In genomic region chr11:128481135-128481534, GRCh38 we compare ENCODE assay signal across 10 cellular contexts.
DNase-seq lines count a peak whose midpoint lies in the region; ATAC-seq and TF ChIP-seq lines count a peak whose summit lies in the region.
"Had no signal": no experiment of that assay in that cellular context is flagged by ENCODE, and none has a peak within 500 bp of the region (broad histone marks: within the 10 kb centered on the region; RNA-seq: fewer than 3 reads in every experiment).

No MANE protein-coding gene starts in this region.

- no peaks in the 10 kb centered on the region for H3K9me3 ChIP-seq in PC-3 (ENCODE audit: low read length)

- peaks cover 76% of the 10 kb centered on the region for H3K36me3 ChIP-seq in ACC112 (ENCODE audit: insufficient read depth, low read length)
- H3K36me3 ChIP-seq in PC-3 (ENCODE audit: low read depth, low read length): peaks cover 88% of the 10 kb centered on the region

- POLR2A ChIA-PET in PC-3 (lab: Charles Lee; ENCODE audit: unreplicated experiment): no interaction called here

- TF ChIP-seq CTCF in dorsolateral prefrontal cortex (IDR thresholded peaks at IDR 0.05 in 54 of 56, conservative IDR thresholded peaks at IDR 0.05 in 2 of 56; ENCODE audit: low read depth in 1 of 56, partially characterized antibody in 56 of 56) (no peak), PC-3 (conservative IDR thresholded peaks at IDR 0.05; ENCODE audit: low read depth, low read length) (no peak)

- peaks cover 98% of the 10 kb centered on the region for H3K79me2 ChIP-seq in ACC112 (ENCODE audit: control insufficient read depth, insufficient read depth, low read length, unreplicated experiment)
- peaks cover 43% of the 10 kb centered on the region for H3K79me2 ChIP-seq in PC-3 (ENCODE audit: low read length)

- H3K4me1 ChIP-seq in ACC112 (ENCODE audit: control insufficient read depth, insufficient read depth, low read length, unreplicated experiment) (peaks cover 79% of the 10 kb centered on the region), PC-3 (ENCODE audit: insufficient read depth, low read length) (no peaks in the 10 kb centered on the region)

- H3K4me2 ChIP-seq in PC-3 (ENCODE audit: low read length): no peak overlapping the region

- H3K9ac ChIP-seq in PC-3 (ENCODE audit: low read length): no peak overlapping the region

- TF ChIP-seq EP300 in Ishikawa (IDR thresholded peaks at IDR 0.05; ENCODE audit: borderline replicate concordance): no peak

- no peaks in the 10 kb centered on the region for H3K9me2 ChIP-seq in PC-3 (replicated peaks; ENCODE audit: low read length)

- no peaks in the 10 kb centered on the region for H4K20me1 ChIP-seq in PC-3 (ENCODE audit: low read length)

- no peak for TF ChIP-seq RAD21 in Ishikawa (IDR thresholded peaks at IDR 0.05; ENCODE audit: low read depth)

- no peaks in the 10 kb centered on the region for H3F3A ChIP-seq in PC-3 (ENCODE audit: low read length, unreplicated experiment)

- H2AFZ ChIP-seq in ACC112 (ENCODE audit: low read length, unreplicated experiment) (no peak overlapping the region), PC-3 (ENCODE audit: low read length) (no peak overlapping the region)

- intact Hi-C loops in dorsolateral prefrontal cortex (cut with DNase I): loop anchor here in 1 of 2 donors (5.0 kb wide), 1 partner anchor 71 kb away; no protein-coding TSS in a partner anchor
- intact Hi-C loops in posterior vena cava (cut with DNase I): no loop called here
- intact Hi-C loops in PC-3 (cut with micrococcal nuclease): loop anchor here (5.0 kb wide), 1 partner anchor 36 kb away; no protein-coding TSS in a partner anchor

- peak overlapping the region; percentile 90 for H3K27ac ChIP-seq in ACC112 (ENCODE audit: low read depth, low read length)
- H3K27ac ChIP-seq in caudate nucleus (ENCODE audit: low read depth, low read length): peak overlapping the region; percentile 24
- H3K27ac ChIP-seq in dorsolateral prefrontal cortex: peak overlapping the region in 7 of 59 donors; percentile 2 to 66 (median 40)
- no peak overlapping the region for H3K27ac ChIP-seq in PC-3 (ENCODE audit: low read length)

- ATAC-seq in PC-3 (no peak), GM21515 (IDR thresholded peaks at IDR 0.05; ENCODE audit: unreplicated experiment) (no peak)

- H3K27me3 ChIP-seq in ACC112 (ENCODE audit: insufficient read depth, low read length): no peaks in the 10 kb centered on the region
- no peaks in the 10 kb centered on the region for H3K27me3 ChIP-seq in dorsolateral prefrontal cortex
- H3K27me3 ChIP-seq in PC-3 (ENCODE audit: low read length): no peaks in the 10 kb centered on the region

- CTCF ChIA-PET in PC-3 (lab: Charles Lee): no interaction called here

- H3K4me3 ChIP-seq in ACC112 (ENCODE audit: low read depth, low read length): no peak overlapping the region
- H3K4me3 ChIP-seq in dorsolateral prefrontal cortex: no peak overlapping the region
- H3K4me3 ChIP-seq in PC-3 (ENCODE audit: low read length): no peak overlapping the region

- no peak for DNase-seq in caudate nucleus (lab: John Stamatoyannopoulos, UW)
- peak; percentile 32 to 75 for DNase-seq in lung microvascular endothelial cell (ENCODE audit: low read depth in 2 of 2)
- no peak for DNase-seq in dorsolateral prefrontal cortex
- no peak for DNase-seq in posterior vena cava (ENCODE audit: low spot score)
- DNase-seq in PC-3: no peak
- DNase-seq: DMS79 treated with DMSO at 0.1 percent for 48 hours, NCI-H1048 had no signal

- BruUV-seq in PC-3 (replicated peaks; lab: Mats Ljungman, UMichigan): no TSS peak

TF ChIP-seq in Ishikawa, 13 proteins besides CTCF, POLR2A, EP300 and RAD21:
- TF ChIP-seq CEBPB (IDR thresholded peaks at IDR 0.05): peak; percentile 75
- no peak for TF ChIP-seq ZBTB7A (IDR thresholded peaks at IDR 0.05; ENCODE audit: low read depth)
- no peak for TF ChIP-seq YY1 (IDR thresholded peaks at IDR 0.05; ENCODE audit: low read depth)
- TF ChIP-seq TEAD4 (IDR thresholded peaks at IDR 0.05): no peak

Comparison
In these comparisons a context has a peak if more than half of its experiments do, and no peak if none do; other contexts are left out.
1. DNase-seq: peak in lung microvascular endothelial cell (2 of 2); none in caudate nucleus (0 of 61), dorsolateral prefrontal cortex (0 of 10), posterior vena cava (single experiment) and PC-3 (single experiment).